In the genomic region with DNA sequence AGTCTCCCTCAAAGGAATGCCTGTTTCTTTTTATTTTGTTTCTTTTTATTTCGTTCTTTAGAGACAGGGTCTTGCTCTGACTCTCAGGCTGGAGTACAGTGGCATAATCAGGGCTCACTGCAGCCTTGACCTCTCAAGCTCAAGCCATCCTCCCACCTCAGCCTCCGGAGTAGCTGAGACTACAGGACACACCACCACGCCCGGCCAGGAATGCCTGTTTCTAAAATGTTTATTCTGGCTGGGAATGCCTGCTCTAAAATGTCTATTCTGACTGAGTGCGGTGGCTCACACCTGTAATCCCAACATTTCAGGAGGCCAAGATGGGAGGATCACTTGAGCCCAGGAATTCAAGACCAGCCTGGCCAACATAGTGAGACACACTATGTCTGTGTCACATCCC, we compare ENCODE assay signal across 1 cellular context.
TF ChIP-seq lines count a peak whose summit lies in the region.

No MANE protein-coding gene starts in this region.

TF ChIP-seq in H1, 55 proteins besides CTCF, POLR2A, EP300 and RAD21:
- TF ChIP-seq, protein P1, sequence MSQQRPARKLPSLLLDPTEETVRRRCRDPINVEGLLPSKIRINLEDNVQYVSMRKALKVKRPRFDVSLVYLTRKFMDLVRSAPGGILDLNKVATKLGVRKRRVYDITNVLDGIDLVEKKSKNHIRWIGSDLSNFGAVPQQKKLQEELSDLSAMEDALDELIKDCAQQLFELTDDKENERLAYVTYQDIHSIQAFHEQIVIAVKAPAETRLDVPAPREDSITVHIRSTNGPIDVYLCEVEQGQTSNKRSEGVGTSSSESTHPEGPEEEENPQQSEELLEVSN (IDR thresholded peaks at IDR 0.05) = no peak
- TF ChIP-seq BCL11A (IDR thresholded peaks at IDR 0.05; ENCODE audit: low read depth in 2 of 2, low read length in 2 of 2) (no peak), HDAC2 (IDR thresholded peaks at IDR 0.05; ENCODE audit: borderline replicate concordance in 1 of 2, low read depth in 2 of 2, low read length in 2 of 2) (no peak)
